Comparison of ENCODE assay signal across 18 cellular contexts in genomic region chr21:41885341-41886024, GRCh38. TPM values are rescaled to one million over a fixed set of nuclear protein-coding genes. Genes with fewer than 3 reads are reported as not detected.
A peak's percentile ranks its signal among the peaks of the same experiment; 100 is the strongest.
DNase-seq lines count a peak whose midpoint lies in the region; ATAC-seq, FAIRE-seq and TF ChIP-seq lines count a peak whose summit lies in the region.
"Had no signal": no experiment of that assay in that cellular context is flagged by ENCODE, and none has a peak within 500 bp of the region (broad histone marks: within the 10 kb centered on the region; RNA-seq: fewer than 3 reads in every experiment).

No MANE protein-coding gene starts in this region.

- H2AK5ac ChIP-seq in IMR-90 (ENCODE audit: low read depth, low read length) = no peak overlapping the region

- H3K9ac ChIP-seq in IMR-90 (ENCODE audit: low read depth, low read length) = no peak overlapping the region

- no peaks in the 10 kb centered on the region for H3K79me1 ChIP-seq in IMR-90 (ENCODE audit: low read depth in 1 of 2, low read length in 2 of 2)

- no peak for TF ChIP-seq CTCF in CD8-positive, alpha-beta T cell (IDR thresholded peaks at IDR 0.05)
- no peak for TF ChIP-seq CTCF in IMR-90 (conservative IDR thresholded peaks at IDR 0.05; ENCODE audit: low read depth, low read length)
- TF ChIP-seq CTCF in RWPE2 (IDR thresholded peaks at IDR 0.05; ENCODE audit: poor library complexity, severe bottlenecking) = no peak

- CTCF ChIA-PET in CD8-positive, alpha-beta T cell (lab: Charles Lee) = interaction anchor here (0.8 to 1.2 kb wide), 3 partner anchors 10 to 35 kb away, joined by 3 read pairs; no protein-coding TSS in a partner anchor
- CTCF ChIA-PET in IMR-90 (lab: Yijun Ruan, JAX) = no interaction called here

- no peak overlapping the region for H3K4me3 Mint-ChIP-seq in CD8-positive, alpha-beta T cell
- peak overlapping the region in 5 of 8 donors; percentile 4 to 38 (median 11) for H3K4me3 Mint-ChIP-seq in naive B cell
- H3K4me3 Mint-ChIP-seq: activated CD4-positive, alpha-beta T cell treated with anti-CD3 and anti-CD28 coated beads, Interleukin-2, amount 10 ng/mL, durations not matched to agents 7 days and 5 days; activated T-cell treated with anti-CD3 and anti-CD28 coated beads, Interleukin-2, amount 50 U/mL, for 24 hours had no signal

- peaks cover 6% of the 10 kb centered on the region; the same call in 1 of the 2 replicates for H3K9me1 ChIP-seq in IMR-90 (ENCODE audit: insufficient read depth, low read length)

- dilution Hi-C loops in IMR-90 (cut with HindIII; ENCODE audit: low sequenced_read_pairs, unreplicated experiment) = no loop called here

- POLR2A ChIA-PET in CD8-positive, alpha-beta T cell (lab: Charles Lee) = interaction anchor here (1.2 kb wide), 1 partner anchor 10 kb away, joined by 4 read pairs; no protein-coding TSS in a partner anchor
- POLR2A ChIA-PET in IMR-90 (lab: Charles Lee; ENCODE audit: unreplicated experiment) = no interaction called here

- peaks cover 3% of the 10 kb centered on the region for H3K4me1 Mint-ChIP-seq in CD8-positive, alpha-beta T cell (ENCODE audit: low read depth)
- H3K4me1 Mint-ChIP-seq in naive B cell = peaks cover 9 to 20% (median 16%) of the 10 kb centered on the region in 3 donors

- no peak overlapping the region for H3K4me2 ChIP-seq in IMR-90 (ENCODE audit: low read depth, low read length)

- peaks cover 12% of the 10 kb centered on the region for H3K36me3 Mint-ChIP-seq in CD8-positive, alpha-beta T cell
- no peaks in the 10 kb centered on the region for H3K36me3 Mint-ChIP-seq in naive B cell

- H2BK5ac ChIP-seq in IMR-90 (ENCODE audit: low read depth, low read length, poor library complexity, severe bottlenecking) = no peak overlapping the region

- no peaks in the 10 kb centered on the region for H3K27me3 Mint-ChIP-seq in CD8-positive, alpha-beta T cell (ENCODE audit: low read depth)
- no peaks in the 10 kb centered on the region for H3K27me3 Mint-ChIP-seq in naive B cell
- H3K27me3 Mint-ChIP-seq: activated CD4-positive, alpha-beta T cell treated with anti-CD3 and anti-CD28 coated beads, Interleukin-2, amount 10 ng/mL, durations not matched to agents 7 days and 5 days; activated T-cell treated with anti-CD3 and anti-CD28 coated beads, Interleukin-2, amount 50 U/mL, for 24 hours had no signal

- FAIRE-seq in HTR-8/SVneo (lab: Jason Lieb, UNC) = no peak

- no peak overlapping the region for H3K14ac ChIP-seq in IMR-90 (replicated peaks; ENCODE audit: low read depth, low read length)

- H4K5ac ChIP-seq in IMR-90 (ENCODE audit: low read depth, low read length) = no peak overlapping the region

- H3K18ac ChIP-seq in IMR-90 (ENCODE audit: low read depth, low read length) = no peak overlapping the region

- no peak for ATAC-seq in CD8-positive, alpha-beta T cell
- ATAC-seq in IMR-90 (ENCODE audit: low read depth) (peak; percentile 53), RWPE2 (ENCODE audit: low read depth) (0 out of 3 replicates have a peak, but pooled peaks have one; percentile 13), naive B cell (ENCODE audit: low read depth in 2 of 2) (peak; percentile 16 to 21), GM19395 (IDR thresholded peaks at IDR 0.05; ENCODE audit: unreplicated experiment) (no peak)
- ATAC-seq: lower lobe of right lung had no signal

- WGBS in IMR-90 (ENCODE audit: extremely low coverage in 2 of 2, insufficient read length in 1 of 2), 2 experiments = 58% methylated on average over 3 of the region's 22 CpGs; no CpG with 5 or more reads in 1 of the 2 experiments

- H3K36me3 ChIP-seq in CD8-positive, alpha-beta T cell (ENCODE audit: insufficient read depth, low read length) = no peaks in the 10 kb centered on the region
- H3K36me3 ChIP-seq in IMR-90 (ENCODE audit: control insufficient read depth, insufficient read depth, low read length) (peaks cover 14% of the 10 kb centered on the region), RWPE2 (ENCODE audit: low read depth) (no peaks in the 10 kb centered on the region)

- intact Hi-C loops in CD8-positive, alpha-beta T cell (cut with DNase I, micrococcal nuclease) = no loop called here
- intact Hi-C loops in IMR-90 (cut with micrococcal nuclease) = no loop called here

- no peak overlapping the region for H4K91ac ChIP-seq in IMR-90 (ENCODE audit: insufficient read depth, low read depth, low read length)

- H3K4me3 ChIP-seq in CD8-positive, alpha-beta T cell (ENCODE audit: low read depth, low read length) = no peak overlapping the region
- H3K4me3 ChIP-seq in IMR-90 (ENCODE audit: insufficient read depth, low read depth, low read length) = no peak overlapping the region
- no peak overlapping the region for H3K4me3 ChIP-seq in RWPE2 (ENCODE audit: severe bottlenecking)
- H3K4me3 ChIP-seq: lower lobe of right lung, sigmoid colon had no signal

- no peak overlapping the region for H3K27ac ChIP-seq in CD8-positive, alpha-beta T cell (ENCODE audit: low read depth, low read length)
- H3K27ac ChIP-seq in IMR-90 (ENCODE audit: insufficient read depth, low read length) (no peak overlapping the region), RWPE2 (ENCODE audit: poor library complexity, severe bottlenecking) (no peak overlapping the region)
- H3K27ac ChIP-seq: lower lobe of right lung, sigmoid colon had no signal

- H3K9me3 Mint-ChIP-seq in CD8-positive, alpha-beta T cell = no peaks in the 10 kb centered on the region
- H3K9me3 Mint-ChIP-seq in naive B cell = no peaks in the 10 kb centered on the region
- H3K9me3 Mint-ChIP-seq: activated CD4-positive, alpha-beta T cell treated with anti-CD3 and anti-CD28 coated beads, Interleukin-2, amount 10 ng/mL, durations not matched to agents 7 days and 5 days; activated T-cell treated with anti-CD3 and anti-CD28 coated beads, Interleukin-2, amount 50 U/mL, for 24 hours had no signal

- in situ Hi-C loops in IMR-90 (cut with MboI; ENCODE audit: low sequenced_read_pairs) = no loop called here

- H4K8ac ChIP-seq in IMR-90 (ENCODE audit: low read depth in 2 of 2, low read length in 2 of 2) = no peak overlapping the region

- H2BK20ac ChIP-seq in IMR-90 (ENCODE audit: low read depth, low read length) = no peak overlapping the region

- BruUV-seq in IMR-90 (replicated peaks; lab: Mats Ljungman, UMichigan) = TSS peak; percentile 50

- H3K23ac ChIP-seq in IMR-90 (ENCODE audit: low read depth, low read length) = no peak overlapping the region

- H2BK15ac ChIP-seq in IMR-90 (ENCODE audit: low read depth, low read length) = no peak overlapping the region

- H3K27ac Mint-ChIP-seq in CD8-positive, alpha-beta T cell = peak overlapping the region; percentile 41
- H3K27ac Mint-ChIP-seq in naive B cell = peak overlapping the region in 1 of 6 donors; percentile 79
- H3K27ac Mint-ChIP-seq: activated CD4-positive, alpha-beta T cell treated with anti-CD3 and anti-CD28 coated beads, Interleukin-2, amount 10 ng/mL, durations not matched to agents 7 days and 5 days; activated T-cell treated with anti-CD3 and anti-CD28 coated beads, Interleukin-2, amount 50 U/mL, for 24 hours had no signal

- no peaks in the 10 kb centered on the region for H3K27me3 ChIP-seq in CD8-positive, alpha-beta T cell (ENCODE audit: insufficient read depth, low read length)
- no peaks in the 10 kb centered on the region for H3K27me3 ChIP-seq in IMR-90 (ENCODE audit: control insufficient read depth, insufficient read depth, low read length)
- no peaks in the 10 kb centered on the region for H3K27me3 ChIP-seq in RWPE2 (ENCODE audit: insufficient read depth, poor library complexity, severe bottlenecking)
- H3K27me3 ChIP-seq: sigmoid colon had no signal

- H2AK9ac ChIP-seq in IMR-90 (replicated peaks; ENCODE audit: low read depth, low read length, poor library complexity) = no peak overlapping the region

- H3K9me3 ChIP-seq in CD8-positive, alpha-beta T cell (ENCODE audit: low read length) = no peaks in the 10 kb centered on the region
- H3K9me3 ChIP-seq in IMR-90 (ENCODE audit: control insufficient read depth, insufficient read depth, low read length) = no peaks in the 10 kb centered on the region
- H3K9me3 ChIP-seq in RWPE2 (ENCODE audit: severe bottlenecking) = no peaks in the 10 kb centered on the region
- H3K9me3 ChIP-seq: lower lobe of right lung, sigmoid colon had no signal

- no peaks in the 10 kb centered on the region for H3K4me1 ChIP-seq in CD8-positive, alpha-beta T cell (ENCODE audit: insufficient read depth, low read length)
- H3K4me1 ChIP-seq in IMR-90 (ENCODE audit: control insufficient read depth, insufficient read depth, low read length) (peaks cover 2% of the 10 kb centered on the region; the same call in 1 of the 2 replicates), RWPE2 (ENCODE audit: insufficient read depth, poor library complexity, severe bottlenecking) (no peaks in the 10 kb centered on the region)
- H3K4me1 ChIP-seq: lower lobe of right lung had no signal

- H2BK120ac ChIP-seq in IMR-90 (ENCODE audit: low read depth, low read length) = no peak overlapping the region

- H3K4ac ChIP-seq in IMR-90 (ENCODE audit: low read depth, low read length) = no peak overlapping the region

- DNase-seq in CD8-positive, alpha-beta T cell = no peak
- DNase-seq in IMR-90 (peak; percentile 53), RWPE2 (ENCODE audit: low spot score) (no peak), naive B cell (no peak), NCI-H446 (lab: John Stamatoyannopoulos, UW) (no peak), HTR-8/SVneo (ENCODE audit: insufficient read length, low spot score) (no peak), mesenteric fat pad (ENCODE audit: low spot score) (no peak)
- DNase-seq: activated CD4-positive, alpha-beta T cell treated with anti-CD3 and anti-CD28 coated beads, Interleukin-2, amount 10 ng/mL, durations not matched to agents 7 days and 5 days; activated T-cell treated with anti-CD3 and anti-CD28 coated beads, Interleukin-2, amount 50 U/mL, for 24 hours; central memory CD4-positive, alpha-beta T cell; DND-41; lower lobe of right lung; NCI-H2171 treated with DMSO at 0.1 percent for 48 hours; SHP77 treated with DMSO at 0.1 percent for 48 hours; sigmoid colon; stimulated activated CD4-positive, alpha-beta T cell treated with anti-CD3 and anti-CD28 coated beads, Interleukin-4, amount 100 ng/mL, for 24 hours; T1000 had no signal

- no peak for TF ChIP-seq POLR2A in IMR-90 (IDR thresholded peaks at IDR 0.05; ENCODE audit: low read depth, low read length)

- no peak for TF ChIP-seq RAD21 in IMR-90 (IDR thresholded peaks at IDR 0.05; ENCODE audit: low read length)

- H4K20me1 ChIP-seq in IMR-90 (ENCODE audit: insufficient read depth, low read length) = no peaks in the 10 kb centered on the region; the same call in 1 of the 2 replicates

- H3K56ac ChIP-seq in IMR-90 (ENCODE audit: extremely low read depth, insufficient read depth, low read length) = no peak overlapping the region

- no peak overlapping the region for H2AFZ ChIP-seq in IMR-90 (replicated peaks; ENCODE audit: low read length, poor library complexity)

RNA-seq across cellular contexts. Expression of gene PRDM15, which starts 6.3 kb away (rescaled TPM):
- 1 to 10 TPM; 8.5 to 9.2 TPM for total RNA-seq in CD8-positive, alpha-beta T cell
- total RNA-seq in IMR-90 (2012; rRNA removed) (5.6 and 8.8 TPM in 2 replicates), mesenteric fat pad (8.0 TPM)
- polyA plus RNA-seq in IMR-90 (2012; rRNA removed) (7.3 and 7.6 TPM in 2 replicates), naive B cell (ENCODE audit: low read depth in 6 of 6) (1 to 10 TPM in 4 of 6 donors, under 1 TPM in 1, not detected in 1; 0.91 to 3.7 (median 1.4) TPM)
- polyA plus RNA-seq in IMR-90 (2012; cell fraction: cytosol; rRNA removed) = 2.5 and 3.2 TPM in 2 replicates
- 32.6 and 43.8 TPM in 2 replicates for polyA plus RNA-seq in IMR-90 (2012; cell fraction: nucleus; rRNA removed; ENCODE audit: low replicate concordance)

Comparison
In these comparisons a context has a peak if more than half of its experiments do, and no peak if none do; other contexts are left out.
1. ATAC-seq: peak in IMR-90 (single experiment), RWPE2 (single experiment) and naive B cell (2 of 2); none in CD8-positive, alpha-beta T cell (single experiment) and GM19395 (single experiment).